ENCODE assay signal across 28 cellular contexts in the genomic region with DNA sequence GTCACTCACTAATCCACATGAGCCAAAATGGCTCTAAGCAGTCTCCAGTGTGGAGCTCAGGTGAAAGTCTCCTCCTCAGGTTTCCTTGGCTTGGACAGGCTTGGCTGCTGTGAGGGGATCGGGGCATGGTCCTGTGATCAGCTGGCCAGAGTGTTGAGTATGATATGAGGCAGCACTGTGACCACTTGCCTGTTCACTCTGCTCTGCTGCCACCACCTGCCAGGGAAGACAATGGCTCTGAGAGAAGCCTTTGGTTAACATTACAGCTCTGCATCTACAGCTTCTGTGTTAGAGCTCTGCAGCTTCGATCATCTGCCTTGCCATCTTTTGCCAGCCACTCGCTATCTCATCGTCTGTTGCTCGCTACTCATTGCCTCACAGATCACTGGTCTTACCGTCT.
"Had no signal": no experiment of that assay in that cellular context is flagged by ENCODE, and none has a peak within 500 bp of the region (broad histone marks: within the 10 kb centered on the region; RNA-seq: fewer than 3 reads in every experiment).

No MANE protein-coding gene starts in this region.

- H3K27me3 Mint-ChIP-seq: naive B cell; stimulated activated naive B cell treated with anti-CD40 and anti-IgM and Interleukin-4, amounts not matched to agents 10 μg/mL and 1 μg/mL and 100 μg/mL, for 72 hours had no signal

- H3K4me3 Mint-ChIP-seq: mesothelial cell of epicardium; naive B cell; natural killer cell; nephron progenitor cell; neural progenitor cell; stimulated activated naive B cell treated with anti-CD40 and anti-IgM and Interleukin-4, amounts not matched to agents 10 μg/mL and 1 μg/mL and 100 μg/mL, for 72 hours had no signal

- H3K4me1 Mint-ChIP-seq: mesothelial cell of epicardium; naive B cell; natural killer cell; nephron progenitor cell; neural progenitor cell; stimulated activated naive B cell treated with anti-CD40 and anti-IgM and Interleukin-4, amounts not matched to agents 10 μg/mL and 1 μg/mL and 100 μg/mL, for 72 hours had no signal

- H3K4me1 ChIP-seq: heart right ventricle, left ventricle myocardium inferior, neural progenitor cell, pancreas, psoas muscle, right lobe of liver, stomach, testis, thyroid gland, transverse colon, upper lobe of left lung had no signal

- DNase-seq: heart right ventricle; kidney; left colon; left ventricle myocardium inferior; mesendoderm; naive B cell; natural killer cell; nephron progenitor cell; pancreas; psoas muscle; right lobe of liver; stimulated activated CD4-positive, alpha-beta T cell treated with anti-CD3 and anti-CD28 coated beads, Interleukin-12 subunit alpha, Interleukin-12 subunit beta, amount 100 ng/mL, for 4 hours; stimulated activated CD4-positive, alpha-beta T cell treated with anti-CD3 and anti-CD28 coated beads, Interleukin-15, amount 100 ng/mL, for 24 hours; stimulated activated CD4-positive, alpha-beta T cell treated with anti-CD3 and anti-CD28 coated beads, Interleukin-2, amount 100 ng/mL, for 24 hours; stimulated activated CD4-positive, alpha-beta T cell treated with anti-CD3 and anti-CD28 coated beads, Interleukin-4, amount 100 ng/mL, for 1 hour; stimulated activated naive B cell treated with anti-CD40 and anti-IgM and Interleukin-4, amounts not matched to agents 10 μg/mL and 1 μg/mL and 100 μg/mL, for 72 hours; stimulated activated naive CD8-positive, alpha-beta T cell treated with anti-CD3 and anti-CD28 coated beads, Interleukin-15, Interleukin-2, amounts not matched to agents 100 U/mL and 50 U/mL, for 24 hours; stomach; testis; thyroid gland; transverse colon; upper lobe of left lung had no signal

- H3K27me3 ChIP-seq: heart right ventricle, hepatocyte, neural progenitor cell, neutrophil, pancreas, right lobe of liver, stomach, testis, thyroid gland, transverse colon, upper lobe of left lung had no signal

- H3K4me3 ChIP-seq: heart right ventricle, hepatocyte, left ventricle myocardium inferior, lung, neural progenitor cell, pancreas, psoas muscle, right lobe of liver, smooth muscle cell, stomach, testis, thyroid gland, transverse colon, upper lobe of left lung had no signal

- H3K36me3 ChIP-seq: heart right ventricle, left ventricle myocardium inferior, neural progenitor cell, neutrophil, pancreas, right lobe of liver, stomach, thyroid gland, transverse colon, upper lobe of left lung had no signal

- H3K9ac ChIP-seq: neural progenitor cell had no signal

- H3K9me3 ChIP-seq: neutrophil, pancreas, psoas muscle, right lobe of liver, testis, thyroid gland had no signal

- H3K27ac ChIP-seq: heart right ventricle, hepatocyte, left ventricle myocardium inferior, neural progenitor cell, neutrophil, pancreas, psoas muscle, right lobe of liver, stomach, testis, thyroid gland, transverse colon, upper lobe of left lung had no signal

- H3K4me2 ChIP-seq: hepatocyte, neural progenitor cell, smooth muscle cell had no signal

- H2AFZ ChIP-seq: hepatocyte, neural progenitor cell had no signal

- H3K79me2 ChIP-seq: hepatocyte had no signal

- H3K36me3 Mint-ChIP-seq: naive B cell; stimulated activated naive B cell treated with anti-CD40 and anti-IgM and Interleukin-4, amounts not matched to agents 10 μg/mL and 1 μg/mL and 100 μg/mL, for 72 hours had no signal

- H3K27ac Mint-ChIP-seq: mesothelial cell of epicardium; naive B cell; natural killer cell; nephron progenitor cell; neural progenitor cell; stimulated activated naive B cell treated with anti-CD40 and anti-IgM and Interleukin-4, amounts not matched to agents 10 μg/mL and 1 μg/mL and 100 μg/mL, for 72 hours had no signal
